In the genomic region with DNA sequence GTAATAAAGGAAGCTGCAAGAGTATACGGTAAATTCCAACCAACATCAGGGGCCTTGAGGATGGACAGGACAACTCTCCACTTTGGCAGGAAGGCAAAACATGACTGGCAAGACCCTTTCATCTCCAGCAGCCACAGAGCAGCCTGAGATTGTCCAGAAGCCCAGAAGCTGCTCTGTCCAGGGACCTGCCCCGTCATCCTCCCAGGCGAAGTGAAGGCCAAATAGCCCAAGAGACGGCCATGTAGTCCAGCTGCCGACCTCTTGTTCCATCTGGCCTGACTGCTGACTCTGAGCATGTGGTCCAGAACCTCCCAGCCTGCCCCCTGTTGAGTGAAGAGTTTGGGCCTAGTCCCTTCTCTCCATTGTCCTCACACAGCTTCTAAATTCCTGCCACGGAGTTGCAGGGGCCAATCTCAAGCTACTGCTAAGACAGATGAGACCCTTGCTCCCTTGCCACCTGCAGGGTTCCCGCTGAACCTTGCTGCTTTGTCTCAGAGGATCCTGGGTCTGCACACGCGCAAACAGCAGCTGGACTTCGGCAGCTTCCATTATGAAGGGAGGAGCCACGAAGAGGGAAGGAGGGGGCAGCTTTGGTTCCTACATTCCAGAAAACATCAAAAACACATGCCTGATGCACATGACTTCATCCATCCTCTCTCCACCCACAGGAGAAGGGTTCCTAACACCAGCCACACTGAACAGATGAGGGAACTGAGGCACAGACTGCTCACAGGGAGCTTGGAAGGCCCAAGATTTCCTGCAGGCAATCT, we compare ENCODE assay signal across 19 cellular contexts.
DNase-seq lines count a peak whose midpoint lies in the region; ATAC-seq, FAIRE-seq and TF ChIP-seq lines count a peak whose summit lies in the region.
"Had no signal": no experiment of that assay in that cellular context is flagged by ENCODE, and none has a peak within 500 bp of the region (broad histone marks: within the 10 kb centered on the region; RNA-seq: fewer than 3 reads in every experiment).

No MANE protein-coding gene starts in this region.

- 89 to 91% methylated on average over 11 of the region's 11 CpGs for WGBS in sigmoid colon, 2 donors
- WGBS in psoas muscle, 3 donors: 59 to 66% (median 66%) methylated on average over 11 of the region's 11 CpGs

- no peak for ATAC-seq in psoas muscle
- ATAC-seq: HCT116 had no signal

- no peaks in the 10 kb centered on the region for H4K20me1 ChIP-seq in astrocyte (ENCODE audit: insufficient read depth, low read length)

- H3K9me3 Mint-ChIP-seq in astrocyte (ENCODE audit: unreplicated experiment): no peaks in the 10 kb centered on the region

- H3K4me3 Mint-ChIP-seq in astrocyte (ENCODE audit: unreplicated experiment): no peak overlapping the region

- no peak overlapping the region for H3K4me2 ChIP-seq in astrocyte (ENCODE audit: low read length)

- no peaks in the 10 kb centered on the region for H3K36me3 ChIP-seq in astrocyte (ENCODE audit: insufficient read depth, low read length)
- no peaks in the 10 kb centered on the region for H3K36me3 ChIP-seq in sigmoid colon
- no peaks in the 10 kb centered on the region for H3K36me3 ChIP-seq in psoas muscle (ENCODE audit: insufficient read depth in 1 of 2, low read depth in 1 of 2)

- DNase-seq in GM03348 (ENCODE audit: low spot score): peak; percentile 39
- DNase-seq in astrocyte (ENCODE audit: low read depth): no peak
- DNase-seq in islet precursor cell: peak; percentile 87
- peak; percentile 66 for DNase-seq in sigmoid colon
- DNase-seq in psoas muscle: no peak
- no peak for DNase-seq in NCI-H2196 treated with DMSO at 0.1 percent for 48 hours (lab: John Stamatoyannopoulos, UW; ENCODE audit: unreplicated experiment)
- DNase-seq in activated T-cell treated with anti-CD3 and anti-CD28 coated beads, Interleukin-2, amount 50 U/mL, for 48 hours: no peak
- DNase-seq: C1 segment of cervical spinal cord, DMS153, EL, MV-4-11, NCI-H1436, NCI-H2029 treated with DMSO at 0.1 percent for 48 hours, NCI-H345 had no signal

- H3K9me3 ChIP-seq in astrocyte (ENCODE audit: insufficient read depth, low read depth, low read length) (no peaks in the 10 kb centered on the region), sigmoid colon (no peaks in the 10 kb centered on the region), psoas muscle (no peaks in the 10 kb centered on the region)

- peak overlapping the region; percentile 36 for H3K27ac Mint-ChIP-seq in astrocyte (ENCODE audit: unreplicated experiment)

- H3K27me3 Mint-ChIP-seq in astrocyte (ENCODE audit: low read depth, unreplicated experiment): no peaks in the 10 kb centered on the region

- H3K4me1 ChIP-seq in astrocyte (ENCODE audit: insufficient read depth, low read length) (peaks cover 13% of the 10 kb centered on the region), sigmoid colon (peaks cover 0 to 27% (median 26%) of the 10 kb centered on the region in 4 donors), psoas muscle (peaks cover 8% of the 10 kb centered on the region)

- no peak overlapping the region for H3K9ac ChIP-seq in astrocyte (ENCODE audit: low read length)

- H3K4me1 Mint-ChIP-seq in astrocyte (ENCODE audit: low read depth, unreplicated experiment): peaks cover 25% of the 10 kb centered on the region

- TF ChIP-seq EP300 in sigmoid colon (IDR thresholded peaks at IDR 0.05): no peak

- H3K27ac ChIP-seq in astrocyte (ENCODE audit: low read depth, low read length): no peak overlapping the region
- no peak overlapping the region for H3K27ac ChIP-seq in sigmoid colon
- H3K27ac ChIP-seq in psoas muscle: no peak overlapping the region
- H3K27ac ChIP-seq: RWPE1, SK-N-MC had no signal

- TF ChIP-seq POLR2A in sigmoid colon (IDR thresholded peaks at IDR 0.05): no peak

- no peak overlapping the region for H2AFZ ChIP-seq in astrocyte (ENCODE audit: low read depth, low read length)

- no peaks in the 10 kb centered on the region for H3K79me2 ChIP-seq in astrocyte (ENCODE audit: insufficient read depth, low read length)

- H3K36me3 Mint-ChIP-seq in astrocyte (ENCODE audit: low read depth, unreplicated experiment): no peaks in the 10 kb centered on the region

- TF ChIP-seq CTCF in astrocyte (IDR thresholded peaks at IDR 0.05; ENCODE audit: insufficient read depth, low read depth, low read length): no peak
- no peak for TF ChIP-seq CTCF in sigmoid colon (IDR thresholded peaks at IDR 0.05)
- TF ChIP-seq CTCF in psoas muscle (IDR thresholded peaks at IDR 0.05): no peak

- no peak overlapping the region for H3K4me3 ChIP-seq in astrocyte (ENCODE audit: insufficient read depth, low read depth, low read length)
- no peak overlapping the region for H3K4me3 ChIP-seq in sigmoid colon
- no peak overlapping the region for H3K4me3 ChIP-seq in psoas muscle
- H3K4me3 ChIP-seq: SK-N-MC had no signal

- intact Hi-C loops in sigmoid colon (cut with DNase I) (loop anchor here (5.0 kb wide), 2 partner anchors 173 to 188 kb away; no protein-coding TSS in a partner anchor), psoas muscle (cut with DNase I) (loop anchor here (2.0 to 10.0 kb wide), 4 partner anchors 258 to 604 kb away; partner anchors contain the start of genes SLC7A1 (in 1 of the 2) and UBL3 (in 1 of the 2))

- no peaks in the 10 kb centered on the region for H3K27me3 ChIP-seq in astrocyte (ENCODE audit: insufficient read depth, low read length)
- no peaks in the 10 kb centered on the region for H3K27me3 ChIP-seq in sigmoid colon
- no peaks in the 10 kb centered on the region for H3K27me3 ChIP-seq in psoas muscle (ENCODE audit: insufficient read depth in 3 of 3, low read length in 2 of 3)

- no peak for FAIRE-seq in astrocyte (lab: Jason Lieb, UNC)
- FAIRE-seq: GM19239, HTR-8/SVneo had no signal

Comparison
In these comparisons a context has a peak if more than half of its experiments do, and no peak if none do; other contexts are left out.
1. DNase-seq: peak in GM03348 (single experiment), islet precursor cell (single experiment) and sigmoid colon (single experiment); none in astrocyte (single experiment), psoas muscle (0 of 2), NCI-H2196 treated with DMSO at 0.1 percent for 48 hours (single experiment) and activated T-cell treated with anti-CD3 and anti-CD28 coated beads, Interleukin-2, amount 50 U/mL, for 48 hours (0 of 2).